ENCODE assay signal across 7 cellular contexts in genomic region chr12:65776994-65777393, GRCh38.
"Had no signal": no experiment of that assay in that cellular context is flagged by ENCODE, and none has a peak within 500 bp of the region (broad histone marks: within the 10 kb centered on the region; RNA-seq: fewer than 3 reads in every experiment).

No MANE protein-coding gene starts in this region.

- H3K9ac ChIP-seq: GM23248 had no signal

- H3K27ac ChIP-seq: GM23248 had no signal

- H3K4me3 ChIP-seq: GM23248 had no signal

- DNase-seq: GOT3, H9, HCEC 1CT, IMR-90, KBM-7 had no signal

- FAIRE-seq: HTR-8/SVneo had no signal

- H2AFZ ChIP-seq: GM23248 had no signal
